ENCODE assay signal across 21 cellular contexts in the genomic region with DNA sequence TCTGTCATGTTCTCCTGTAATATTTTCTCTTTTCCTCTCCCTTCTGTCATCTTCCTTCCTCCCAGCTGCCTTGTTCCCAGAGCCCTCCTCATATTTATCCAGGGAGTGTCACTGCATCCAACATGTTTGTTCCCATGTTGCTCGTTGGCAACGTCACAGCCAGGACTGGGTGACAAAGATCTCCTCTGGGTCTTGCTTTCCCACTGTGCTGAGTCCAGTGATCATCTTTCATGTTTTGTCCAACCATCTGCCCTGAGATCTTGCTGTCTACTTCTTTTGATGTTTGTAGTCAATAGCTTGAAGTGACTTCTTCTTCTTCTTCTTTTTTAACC. TPM values are rescaled to one million over a fixed set of nuclear protein-coding genes. Genes with fewer than 3 reads are reported as not detected.
A peak's percentile ranks its signal among the peaks of the same experiment; 100 is the strongest.
DNase-seq lines count a peak whose midpoint lies in the region; ATAC-seq, FAIRE-seq and TF ChIP-seq lines count a peak whose summit lies in the region.
"Had no signal": no experiment of that assay in that cellular context is flagged by ENCODE, and none has a peak within 500 bp of the region (broad histone marks: within the 10 kb centered on the region; RNA-seq: fewer than 3 reads in every experiment).

No MANE protein-coding gene starts in this region.

- intact Hi-C loops in esophagus squamous epithelium (cut with DNase I) = no loop called here

- peak; percentile 33 for FAIRE-seq in GM12892 (lab: Jason Lieb, UNC)

- 58 to 91% methylated on average over 2 of the region's 2 CpGs for WGBS in esophagus squamous epithelium, 2 donors

- H3K4me3 ChIP-seq in AG04450 (ENCODE audit: low read depth, low read length) = no peak overlapping the region
- H3K4me3 ChIP-seq in esophagus squamous epithelium = no peak overlapping the region
- peak overlapping the region; percentile 1 for H3K4me3 ChIP-seq in skeletal muscle satellite cell (ENCODE audit: low read length)
- H3K4me3 ChIP-seq: ascending aorta, neural progenitor cell, SJSA1 had no signal

- H3K4me1 ChIP-seq in esophagus squamous epithelium (peaks cover 0 to 16% (median 9%) of the 10 kb centered on the region in 3 donors), skeletal muscle satellite cell (ENCODE audit: control insufficient read depth, insufficient read depth, low read length) (peaks cover 11% of the 10 kb centered on the region)
- H3K4me1 ChIP-seq: ascending aorta, neural progenitor cell had no signal

- H3K27ac ChIP-seq in AG04450 (ENCODE audit: low read depth, low read length) (no peak overlapping the region), esophagus squamous epithelium (peak overlapping the region; percentile 18 to 50 (median 32))
- H3K27ac ChIP-seq: ascending aorta, neural progenitor cell, SJSA1 had no signal

- CTCF ChIA-PET in AG04450 (lab: Charles Lee) = interaction anchor here (0.9 to 2.2 kb wide), 4 partner anchors 12 to 144 kb away, joined by 3 to 8 read pairs (median 4); partner anchors contain the start of genes FARS2 and LYRM4

- ATAC-seq in GM18861 (IDR thresholded peaks at IDR 0.05; ENCODE audit: unreplicated experiment) = no peak
- no peak for ATAC-seq in HG02970 (IDR thresholded peaks at IDR 0.05; ENCODE audit: low FRiP score, unreplicated experiment)
- no peak for ATAC-seq in GM19467 (IDR thresholded peaks at IDR 0.05; ENCODE audit: unreplicated experiment)
- ATAC-seq in GM21381 (IDR thresholded peaks at IDR 0.05; ENCODE audit: unreplicated experiment) = no peak
- ATAC-seq: esophagus mucosa had no signal

- no peak overlapping the region for H3K9ac ChIP-seq in skeletal muscle satellite cell (ENCODE audit: low read depth, low read length)
- H3K9ac ChIP-seq: neural progenitor cell had no signal

- POLR2A ChIA-PET in AG04450 (lab: Yijun Ruan, JAX) = interaction anchor here (1.1 kb wide), 1 partner anchor 27 kb away, joined by 9 read pairs; the partner anchor contains the start of genes FARS2 and LYRM4

- no peak for TF ChIP-seq POLR2A in GM12892 (IDR thresholded peaks at IDR 0.05; ENCODE audit: low read depth, low read length)
- TF ChIP-seq POLR2A in esophagus squamous epithelium (IDR thresholded peaks at IDR 0.05) = no peak

- H3K36me3 ChIP-seq in esophagus squamous epithelium (no peaks in the 10 kb centered on the region), skeletal muscle satellite cell (ENCODE audit: insufficient read depth, low read length) (no peaks in the 10 kb centered on the region)
- H3K36me3 ChIP-seq: ascending aorta, neural progenitor cell, SJSA1 had no signal

- DNase-seq in AG04450 (ENCODE audit: low read depth, low spot score) (no peak), GM12892 (ENCODE audit: insufficient read length) (no peak), esophagus squamous epithelium (lab: John Stamatoyannopoulos, UW) (no peak)
- DNase-seq: activated CD4-positive, alpha-beta T cell treated with anti-CD3 and anti-CD28 coated beads, Interleukin-2, amount 50 U/mL, for 48 hours; CD8-positive, alpha-beta memory T cell; effector memory CD4-positive, alpha-beta T cell; H9; KG1; NCI-H1694; NCI-H2227 treated with DMSO at 0.1 percent for 48 hours; stimulated activated CD4-positive, alpha-beta T cell treated with anti-CD3 and anti-CD28 coated beads, Interleukin-15, amount 100 ng/mL, for 24 hours; T-helper 2 cell had no signal

- peak overlapping the region; percentile 73 for H3K4me2 ChIP-seq in skeletal muscle satellite cell (ENCODE audit: low read length)
- H3K4me2 ChIP-seq: neural progenitor cell had no signal

- H3K27me3 ChIP-seq in AG04450 (ENCODE audit: control insufficient read depth, insufficient read depth, low read length) (no peaks in the 10 kb centered on the region), esophagus squamous epithelium (no peaks in the 10 kb centered on the region), skeletal muscle satellite cell (ENCODE audit: control insufficient read depth, insufficient read depth, low read length) (no peaks in the 10 kb centered on the region)
- H3K27me3 ChIP-seq: ascending aorta, neural progenitor cell, SJSA1 had no signal

- H3K9me3 ChIP-seq in AG04450 (ENCODE audit: control insufficient read depth, insufficient read depth, low read length) (no peaks in the 10 kb centered on the region), esophagus squamous epithelium (no peaks in the 10 kb centered on the region), skeletal muscle satellite cell (replicated peaks; ENCODE audit: low read length) (no peaks in the 10 kb centered on the region)
- H3K9me3 ChIP-seq: ascending aorta, SJSA1 had no signal

- TF ChIP-seq CTCF in AG04450 (IDR thresholded peaks at IDR 0.05; ENCODE audit: low read depth, low read length) = 0 out of 2 replicates have a peak, but pooled peaks have one; percentile 5
- TF ChIP-seq CTCF in esophagus squamous epithelium (IDR thresholded peaks at IDR 0.05) = no peak

RNA-seq across cellular contexts. Expression of gene FARS2, which starts 26.6 kb away (rescaled TPM):
- 14.0 and 14.8 TPM in 2 replicates for polyA plus RNA-seq in AG04450 (2011; rRNA removed)
- polyA minus RNA-seq in AG04450 (2011; rRNA and poly(A)+ RNA removed) = 40.1 and 46.6 TPM in 2 replicates
- 14.9 TPM for polyA plus RNA-seq in GM12892 (2012; ENCODE audit: missing spikeins)
- total RNA-seq in esophagus squamous epithelium = 10 to 100 TPM in 3 of 4 donors, 1 to 10 TPM in 1; 8.3 to 18.5 (median 13.0) TPM
- 22.9 and 27.9 TPM in 2 replicates for total RNA-seq in skeletal muscle satellite cell (2012; rRNA removed)

RNA-seq across cellular contexts. Expression of gene LYRM4, which starts 27.2 kb away (rescaled TPM):
- 38.9 and 41.4 TPM in 2 replicates for polyA plus RNA-seq in AG04450 (2011; rRNA removed)
- 17.6 and 17.7 TPM in 2 replicates for polyA minus RNA-seq in AG04450 (2011; rRNA and poly(A)+ RNA removed)
- 56.5 TPM for polyA plus RNA-seq in GM12892 (2012; ENCODE audit: missing spikeins)
- total RNA-seq in esophagus squamous epithelium = 10 to 100 TPM in 3 of 4 donors, 1 to 10 TPM in 1; 9.2 to 28.2 (median 14.2) TPM
- total RNA-seq in skeletal muscle satellite cell (2012; rRNA removed) = 13.1 and 14.7 TPM in 2 replicates
